Comparison of ENCODE assay signal across 1 cellular context in genomic region chr12:6211421-6211869, GRCh38.
TF ChIP-seq lines count a peak whose summit lies in the region.

No MANE protein-coding gene starts in this region.

TF ChIP-seq in GM23338, 12 proteins besides CTCF, POLR2A, EP300 and RAD21 (continued from another document):
- TF ChIP-seq, protein P1, sequence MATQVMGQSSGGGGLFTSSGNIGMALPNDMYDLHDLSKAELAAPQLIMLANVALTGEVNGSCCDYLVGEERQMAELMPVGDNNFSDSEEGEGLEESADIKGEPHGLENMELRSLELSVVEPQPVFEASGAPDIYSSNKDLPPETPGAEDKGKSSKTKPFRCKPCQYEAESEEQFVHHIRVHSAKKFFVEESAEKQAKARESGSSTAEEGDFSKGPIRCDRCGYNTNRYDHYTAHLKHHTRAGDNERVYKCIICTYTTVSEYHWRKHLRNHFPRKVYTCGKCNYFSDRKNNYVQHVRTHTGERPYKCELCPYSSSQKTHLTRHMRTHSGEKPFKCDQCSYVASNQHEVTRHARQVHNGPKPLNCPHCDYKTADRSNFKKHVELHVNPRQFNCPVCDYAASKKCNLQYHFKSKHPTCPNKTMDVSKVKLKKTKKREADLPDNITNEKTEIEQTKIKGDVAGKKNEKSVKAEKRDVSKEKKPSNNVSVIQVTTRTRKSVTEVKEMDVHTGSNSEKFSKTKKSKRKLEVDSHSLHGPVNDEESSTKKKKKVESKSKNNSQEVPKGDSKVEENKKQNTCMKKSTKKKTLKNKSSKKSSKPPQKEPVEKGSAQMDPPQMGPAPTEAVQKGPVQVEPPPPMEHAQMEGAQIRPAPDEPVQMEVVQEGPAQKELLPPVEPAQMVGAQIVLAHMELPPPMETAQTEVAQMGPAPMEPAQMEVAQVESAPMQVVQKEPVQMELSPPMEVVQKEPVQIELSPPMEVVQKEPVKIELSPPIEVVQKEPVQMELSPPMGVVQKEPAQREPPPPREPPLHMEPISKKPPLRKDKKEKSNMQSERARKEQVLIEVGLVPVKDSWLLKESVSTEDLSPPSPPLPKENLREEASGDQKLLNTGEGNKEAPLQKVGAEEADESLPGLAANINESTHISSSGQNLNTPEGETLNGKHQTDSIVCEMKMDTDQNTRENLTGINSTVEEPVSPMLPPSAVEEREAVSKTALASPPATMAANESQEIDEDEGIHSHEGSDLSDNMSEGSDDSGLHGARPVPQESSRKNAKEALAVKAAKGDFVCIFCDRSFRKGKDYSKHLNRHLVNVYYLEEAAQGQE (IDR thresholded peaks at IDR 0.05; ENCODE audit: unreplicated experiment) = no peak
- TF ChIP-seq, protein P2, sequence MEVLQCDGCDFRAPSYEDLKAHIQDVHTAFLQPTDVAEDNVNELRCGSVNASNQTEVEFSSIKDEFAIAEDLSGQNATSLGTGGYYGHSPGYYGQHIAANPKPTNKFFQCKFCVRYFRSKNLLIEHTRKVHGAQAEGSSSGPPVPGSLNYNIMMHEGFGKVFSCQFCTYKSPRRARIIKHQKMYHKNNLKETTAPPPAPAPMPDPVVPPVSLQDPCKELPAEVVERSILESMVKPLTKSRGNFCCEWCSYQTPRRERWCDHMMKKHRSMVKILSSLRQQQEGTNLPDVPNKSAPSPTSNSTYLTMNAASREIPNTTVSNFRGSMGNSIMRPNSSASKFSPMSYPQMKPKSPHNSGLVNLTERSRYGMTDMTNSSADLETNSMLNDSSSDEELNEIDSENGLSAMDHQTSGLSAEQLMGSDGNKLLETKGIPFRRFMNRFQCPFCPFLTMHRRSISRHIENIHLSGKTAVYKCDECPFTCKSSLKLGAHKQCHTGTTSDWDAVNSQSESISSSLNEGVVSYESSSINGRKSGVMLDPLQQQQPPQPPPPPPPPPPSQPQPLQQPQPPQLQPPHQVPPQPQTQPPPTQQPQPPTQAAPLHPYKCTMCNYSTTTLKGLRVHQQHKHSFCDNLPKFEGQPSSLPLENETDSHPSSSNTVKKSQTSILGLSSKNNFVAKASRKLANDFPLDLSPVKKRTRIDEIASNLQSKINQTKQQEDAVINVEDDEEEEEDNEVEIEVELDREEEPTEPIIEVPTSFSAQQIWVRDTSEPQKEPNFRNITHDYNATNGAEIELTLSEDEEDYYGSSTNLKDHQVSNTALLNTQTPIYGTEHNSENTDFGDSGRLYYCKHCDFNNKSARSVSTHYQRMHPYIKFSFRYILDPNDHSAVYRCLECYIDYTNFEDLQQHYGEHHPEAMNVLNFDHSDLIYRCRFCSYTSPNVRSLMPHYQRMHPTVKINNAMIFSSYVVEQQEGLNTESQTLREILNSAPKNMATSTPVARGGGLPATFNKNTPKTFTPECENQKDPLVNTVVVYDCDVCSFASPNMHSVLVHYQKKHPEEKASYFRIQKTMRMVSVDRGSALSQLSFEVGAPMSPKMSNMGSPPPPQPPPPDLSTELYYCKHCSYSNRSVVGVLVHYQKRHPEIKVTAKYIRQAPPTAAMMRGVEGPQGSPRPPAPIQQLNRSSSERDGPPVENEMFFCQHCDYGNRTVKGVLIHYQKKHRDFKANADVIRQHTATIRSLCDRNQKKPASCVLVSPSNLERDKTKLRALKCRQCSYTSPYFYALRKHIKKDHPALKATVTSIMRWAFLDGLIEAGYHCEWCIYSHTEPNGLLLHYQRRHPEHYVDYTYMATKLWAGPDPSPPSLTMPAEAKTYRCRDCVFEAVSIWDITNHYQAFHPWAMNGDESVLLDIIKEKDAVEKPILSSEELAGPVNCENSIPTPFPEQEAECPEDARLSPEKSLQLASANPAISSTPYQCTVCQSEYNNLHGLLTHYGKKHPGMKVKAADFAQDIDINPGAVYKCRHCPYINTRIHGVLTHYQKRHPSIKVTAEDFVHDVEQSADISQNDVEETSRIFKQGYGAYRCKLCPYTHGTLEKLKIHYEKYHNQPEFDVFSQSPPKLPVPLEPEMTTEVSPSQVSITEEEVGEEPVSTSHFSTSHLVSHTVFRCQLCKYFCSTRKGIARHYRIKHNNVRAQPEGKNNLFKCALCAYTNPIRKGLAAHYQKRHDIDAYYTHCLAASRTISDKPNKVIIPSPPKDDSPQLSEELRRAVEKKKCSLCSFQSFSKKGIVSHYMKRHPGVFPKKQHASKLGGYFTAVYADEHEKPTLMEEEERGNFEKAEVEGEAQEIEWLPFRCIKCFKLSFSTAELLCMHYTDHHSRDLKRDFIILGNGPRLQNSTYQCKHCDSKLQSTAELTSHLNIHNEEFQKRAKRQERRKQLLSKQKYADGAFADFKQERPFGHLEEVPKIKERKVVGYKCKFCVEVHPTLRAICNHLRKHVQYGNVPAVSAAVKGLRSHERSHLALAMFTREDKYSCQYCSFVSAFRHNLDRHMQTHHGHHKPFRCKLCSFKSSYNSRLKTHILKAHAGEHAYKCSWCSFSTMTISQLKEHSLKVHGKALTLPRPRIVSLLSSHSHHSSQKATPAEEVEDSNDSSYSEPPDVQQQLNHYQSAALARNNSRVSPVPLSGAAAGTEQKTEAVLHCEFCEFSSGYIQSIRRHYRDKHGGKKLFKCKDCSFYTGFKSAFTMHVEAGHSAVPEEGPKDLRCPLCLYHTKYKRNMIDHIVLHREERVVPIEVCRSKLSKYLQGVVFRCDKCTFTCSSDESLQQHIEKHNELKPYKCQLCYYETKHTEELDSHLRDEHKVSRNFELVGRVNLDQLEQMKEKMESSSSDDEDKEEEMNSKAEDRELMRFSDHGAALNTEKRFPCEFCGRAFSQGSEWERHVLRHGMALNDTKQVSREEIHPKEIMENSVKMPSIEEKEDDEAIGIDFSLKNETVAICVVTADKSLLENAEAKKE (CRISPR knock-in tag; IDR thresholded peaks at IDR 0.05) = no peak
- no peak for TF ChIP-seq POLR2AphosphoS5 (IDR thresholded peaks at IDR 0.05; ENCODE audit: low read depth)
